Comparison of ENCODE assay signal across 9 cellular contexts in genomic region chr1:44947060-44947773, GRCh38. TPM values are rescaled to one million over a fixed set of nuclear protein-coding genes. Genes with fewer than 3 reads are reported as not detected.
DNase-seq lines count a peak whose midpoint lies in the region; ATAC-seq lines count a peak whose summit lies in the region.
"Had no signal": no experiment of that assay in that cellular context is flagged by ENCODE, and none has a peak within 500 bp of the region (broad histone marks: within the 10 kb centered on the region; RNA-seq: fewer than 3 reads in every experiment).

No MANE protein-coding gene starts in this region.

- peak overlapping the region; percentile 27 for H3K4me2 ChIP-seq in skeletal muscle satellite cell (ENCODE audit: low read length)

- H3K36me3 ChIP-seq in SJCRH30 (no peaks in the 10 kb centered on the region), skeletal muscle satellite cell (ENCODE audit: insufficient read depth, low read length) (no peaks in the 10 kb centered on the region)
- H3K36me3 ChIP-seq in CD4-positive, alpha-beta memory T cell (ENCODE audit: insufficient read depth, low read length), result no peaks in the 10 kb centered on the region

- H3K9me3 ChIP-seq in SJCRH30 (replicated peaks), result no peaks in the 10 kb centered on the region
- no peaks in the 10 kb centered on the region for H3K9me3 ChIP-seq in skeletal muscle satellite cell (replicated peaks; ENCODE audit: low read length)
- H3K9me3 ChIP-seq in CD4-positive, alpha-beta memory T cell (ENCODE audit: control insufficient read depth in 1 of 2, low read length in 2 of 2), result no peaks in the 10 kb centered on the region

- no peak overlapping the region for H3K4me3 Mint-ChIP-seq in CD4-positive, alpha-beta memory T cell
- H3K4me3 Mint-ChIP-seq: neural crest cell had no signal

- H3K36me3 Mint-ChIP-seq in CD4-positive, alpha-beta memory T cell, result peaks cover 0 to 8% of the 10 kb centered on the region in 2 donors

- H3K27me3 ChIP-seq in SJCRH30, result no peaks in the 10 kb centered on the region
- H3K27me3 ChIP-seq in skeletal muscle satellite cell (ENCODE audit: control insufficient read depth, insufficient read depth, low read length), result no peaks in the 10 kb centered on the region
- H3K27me3 ChIP-seq in CD4-positive, alpha-beta memory T cell (ENCODE audit: insufficient read depth, low read length), result no peaks in the 10 kb centered on the region

- H3K27ac ChIP-seq in SJCRH30, result peak overlapping the region; percentile 91
- no peak overlapping the region for H3K27ac ChIP-seq in CD4-positive, alpha-beta memory T cell (ENCODE audit: low read depth, low read length)

- peaks cover 8 to 15% (median 12%) of the 10 kb centered on the region in 4 donors for H3K4me1 Mint-ChIP-seq in CD4-positive, alpha-beta memory T cell
- H3K4me1 Mint-ChIP-seq: neural crest cell had no signal

- peak overlapping the region; percentile 11 for H3K9ac ChIP-seq in skeletal muscle satellite cell (ENCODE audit: low read depth, low read length)

- intact Hi-C loops in CD4-positive, alpha-beta memory T cell (cut with micrococcal nuclease), result no loop called here

- peak overlapping the region in 2 of 7 donors; percentile 6 to 39 for H3K27ac Mint-ChIP-seq in CD4-positive, alpha-beta memory T cell

- CTCF ChIA-PET in CD4-positive, alpha-beta memory T cell (lab: Charles Lee; ENCODE audit: partially characterized antibody), result no interaction called here

- DNase-seq in ELR (ENCODE audit: low read depth) (peak; percentile 17), SJCRH30 (peak; percentile 83 to 88), fibroblast of the conjunctiva (ENCODE audit: low read depth) (peak; percentile 65), HT-29 (ENCODE audit: low spot score) (no peak)
- no peak for DNase-seq in CD4-positive, alpha-beta memory T cell

- POLR2A ChIA-PET in CD4-positive, alpha-beta memory T cell (lab: Charles Lee; ENCODE audit: partially characterized antibody), result interaction anchor here (0.6 to 0.9 kb wide), 2 partner anchors 39 to 272 kb away, joined by 3 to 4 read pairs; partner anchors contain the start of gene EIF2B3

- peaks cover 31% of the 10 kb centered on the region for H3K4me1 ChIP-seq in SJCRH30
- H3K4me1 ChIP-seq in skeletal muscle satellite cell (ENCODE audit: control insufficient read depth, insufficient read depth, low read length), result peaks cover 22% of the 10 kb centered on the region
- peaks cover 12% of the 10 kb centered on the region for H3K4me1 ChIP-seq in CD4-positive, alpha-beta memory T cell (ENCODE audit: insufficient read depth, low read length)

- H3K27me3 Mint-ChIP-seq in CD4-positive, alpha-beta memory T cell, result no peaks in the 10 kb centered on the region

- H3K4me3 ChIP-seq in SJCRH30 (peak overlapping the region; percentile 37), skeletal muscle satellite cell (ENCODE audit: low read length) (peak overlapping the region; percentile 0)
- no peak overlapping the region for H3K4me3 ChIP-seq in CD4-positive, alpha-beta memory T cell (ENCODE audit: low read length in 2 of 2)

- ATAC-seq in HG03442 (IDR thresholded peaks at IDR 0.05; ENCODE audit: unreplicated experiment), result no peak
- ATAC-seq in HG03045 (IDR thresholded peaks at IDR 0.05; ENCODE audit: unreplicated experiment), result no peak

- peaks cover 0 to 2% (median 0%) of the 10 kb centered on the region in 8 donors for H3K9me3 Mint-ChIP-seq in CD4-positive, alpha-beta memory T cell
- H3K9me3 Mint-ChIP-seq: neural crest cell had no signal

RNA-seq across cellular contexts. Expression of gene EIF2B3, which starts 39.2 kb away (rescaled TPM):
- total RNA-seq in SJCRH30 (2014; rRNA removed; shearing (Covaris generic)), result 40.1 TPM in 2 replicates
- 45.6 and 54.8 TPM in 2 replicates for total RNA-seq in skeletal muscle satellite cell (2012; rRNA removed)
- total RNA-seq in HT-29 (2014; rRNA removed; shearing (Covaris generic)), result 13.1 and 14.6 TPM in 2 replicates
- 10 to 100 TPM; 13.7 to 16.1 TPM for total RNA-seq in CD4-positive, alpha-beta memory T cell
- polyA plus RNA-seq in CD4-positive, alpha-beta memory T cell, result 10 to 100 TPM; 24.2 to 25.9 TPM

Comparison
In these comparisons a context has a peak if more than half of its experiments do, and no peak if none do; other contexts are left out.
1. DNase-seq: peak in ELR (single experiment), SJCRH30 (2 of 2) and fibroblast of the conjunctiva (single experiment); none in HT-29 (single experiment) and CD4-positive, alpha-beta memory T cell (0 of 5).
2. H3K4me3 ChIP-seq: peak in SJCRH30 (single experiment) and skeletal muscle satellite cell (single experiment); none in CD4-positive, alpha-beta memory T cell (0 of 2).